In the genomic region with DNA sequence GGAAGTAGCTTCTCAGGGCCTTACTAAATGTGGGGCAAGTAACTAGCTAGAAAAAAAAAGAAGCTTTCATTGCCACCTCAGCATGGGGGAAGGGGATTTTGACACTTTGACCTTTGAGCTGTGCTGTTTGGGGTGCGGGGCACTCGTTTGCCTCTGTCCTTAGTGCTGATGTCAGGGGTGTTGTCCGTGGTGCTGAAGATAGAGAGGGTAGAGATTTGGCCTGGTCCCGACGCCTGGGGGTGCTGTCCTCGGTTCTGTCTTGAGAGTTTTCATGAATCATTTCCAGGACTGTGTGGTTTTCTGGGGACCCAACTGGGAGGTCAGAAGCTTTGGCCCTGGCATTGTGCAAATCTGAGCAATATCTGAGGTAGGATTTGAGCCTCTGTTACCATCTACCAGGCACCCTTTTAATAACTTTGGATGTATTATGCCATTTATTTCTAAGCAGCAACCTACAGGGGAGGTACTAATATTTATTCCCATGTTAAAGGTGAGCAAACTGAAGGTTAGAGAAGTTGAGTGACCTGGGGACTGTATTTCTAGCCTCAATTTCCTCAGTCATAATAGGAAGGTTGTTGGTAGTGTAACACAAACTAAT, we compare ENCODE assay signal across 9 cellular contexts.
A peak's percentile ranks its signal among the peaks of the same experiment; 100 is the strongest.
DNase-seq lines count a peak whose midpoint lies in the region; ATAC-seq and TF ChIP-seq lines count a peak whose summit lies in the region.
"Had no signal": no experiment of that assay in that cellular context is flagged by ENCODE, and none has a peak within 500 bp of the region (broad histone marks: within the 10 kb centered on the region; RNA-seq: fewer than 3 reads in every experiment).

No MANE protein-coding gene starts in this region.

- no peaks in the 10 kb centered on the region for H3K36me3 ChIP-seq in HEK293 (ENCODE audit: control insufficient read depth in 2 of 2, insufficient read depth in 1 of 2, low read length in 2 of 2)
- H3K36me3 ChIP-seq: pancreas had no signal

- no peaks in the 10 kb centered on the region for H3K9me3 Mint-ChIP-seq in progenitor cell of endocrine pancreas (ENCODE audit: low read depth)
- H3K9me3 Mint-ChIP-seq: activated B cell treated with CpG ODN at 0.5 μM for 24 hours had no signal

- ATAC-seq in GM21786 (IDR thresholded peaks at IDR 0.05; ENCODE audit: unreplicated experiment) (no peak), HG02588 (IDR thresholded peaks at IDR 0.05; ENCODE audit: unreplicated experiment) (no peak)

- H3K27ac ChIP-seq in HEK293 (ENCODE audit: extremely low read depth, low read depth, low read length) (no peak overlapping the region), coronary artery (no peak overlapping the region)
- H3K27ac ChIP-seq: pancreas had no signal

- no peaks in the 10 kb centered on the region for H3K36me3 Mint-ChIP-seq in progenitor cell of endocrine pancreas (ENCODE audit: insufficient read depth)

- no peaks in the 10 kb centered on the region for H3K4me1 ChIP-seq in HEK293 (ENCODE audit: control insufficient read depth, insufficient read depth, low read length)
- H3K4me1 ChIP-seq: pancreas had no signal

- H3K4me3 ChIP-seq in HEK293 (ENCODE audit: low read depth, low read length) (no peak overlapping the region), coronary artery (no peak overlapping the region)
- H3K4me3 ChIP-seq: pancreas had no signal

- H3K4me3 Mint-ChIP-seq in progenitor cell of endocrine pancreas (ENCODE audit: low read depth), result no peak overlapping the region
- H3K4me3 Mint-ChIP-seq: activated B cell treated with CpG ODN at 0.5 μM for 24 hours had no signal

- no peak overlapping the region for H3K27ac Mint-ChIP-seq in progenitor cell of endocrine pancreas
- H3K27ac Mint-ChIP-seq: activated B cell treated with CpG ODN at 0.5 μM for 24 hours had no signal

- H3K9me3 ChIP-seq in HEK293 (ENCODE audit: control insufficient read depth, insufficient read depth, low read depth, low read length), result no peaks in the 10 kb centered on the region
- H3K9me3 ChIP-seq: pancreas had no signal

- DNase-seq in RPMI7951 (ENCODE audit: low read depth) (peak; percentile 50), progenitor cell of endocrine pancreas (ENCODE audit: low spot score, unreplicated experiment) (peak; percentile 64), coronary artery (ENCODE audit: low spot score) (no peak)
- peak; percentile 5 for DNase-seq in central memory CD4-positive, alpha-beta T cell
- DNase-seq: activated B cell treated with CpG ODN at 0.5 μM for 24 hours, pancreas had no signal

- H3K27me3 Mint-ChIP-seq in progenitor cell of endocrine pancreas, result peaks cover 20% of the 10 kb centered on the region

- TF ChIP-seq CTCF in HEK293 (tag by site-specific recombination; IDR thresholded peaks at IDR 0.05) (0 out of 2 replicates have a peak, but pooled peaks have one; percentile 38), progenitor cell of endocrine pancreas (IDR thresholded peaks at IDR 0.05; ENCODE audit: unreplicated experiment) (peak; percentile 37), coronary artery (IDR thresholded peaks at IDR 0.05) (no peak)

- CTCF ChIA-PET in HEK293 (lab: Yijun Ruan, JAX), result interaction anchor here (0.6 kb wide), 4 partner anchors 8 to 312 kb away, joined by 3 to 4 read pairs (median 3); no protein-coding TSS in a partner anchor

- POLR2A ChIA-PET in HEK293 (lab: Yijun Ruan, JAX), result no interaction called here

- H3K4me1 Mint-ChIP-seq in progenitor cell of endocrine pancreas (ENCODE audit: low read depth), result no peaks in the 10 kb centered on the region
- H3K4me1 Mint-ChIP-seq: activated B cell treated with CpG ODN at 0.5 μM for 24 hours had no signal

TF ChIP-seq in HEK293, 187 proteins besides CTCF, POLR2A, EP300 and RAD21 (continues in another document):
- no peak for TF ChIP-seq GLI2 (tag by site-specific recombination; IDR thresholded peaks at IDR 0.05; ENCODE audit: borderline replicate concordance, low read depth)
- peak; percentile 91 for TF ChIP-seq HOXD13 (CRISPR knock-in tag; IDR thresholded peaks at IDR 0.05; ENCODE audit: borderline replicate concordance)
- no peak for TF ChIP-seq ZNF623 (tag by site-specific recombination; IDR thresholded peaks at IDR 0.05)
- no peak for TF ChIP-seq ZNF549 (tag by site-specific recombination; IDR thresholded peaks at IDR 0.05)
- TF ChIP-seq ZBTB20 (tag by site-specific recombination; IDR thresholded peaks at IDR 0.05), result no peak
- TF ChIP-seq WT1 (tag by site-specific recombination; IDR thresholded peaks at IDR 0.05), result no peak
- TF ChIP-seq, protein P1, sequence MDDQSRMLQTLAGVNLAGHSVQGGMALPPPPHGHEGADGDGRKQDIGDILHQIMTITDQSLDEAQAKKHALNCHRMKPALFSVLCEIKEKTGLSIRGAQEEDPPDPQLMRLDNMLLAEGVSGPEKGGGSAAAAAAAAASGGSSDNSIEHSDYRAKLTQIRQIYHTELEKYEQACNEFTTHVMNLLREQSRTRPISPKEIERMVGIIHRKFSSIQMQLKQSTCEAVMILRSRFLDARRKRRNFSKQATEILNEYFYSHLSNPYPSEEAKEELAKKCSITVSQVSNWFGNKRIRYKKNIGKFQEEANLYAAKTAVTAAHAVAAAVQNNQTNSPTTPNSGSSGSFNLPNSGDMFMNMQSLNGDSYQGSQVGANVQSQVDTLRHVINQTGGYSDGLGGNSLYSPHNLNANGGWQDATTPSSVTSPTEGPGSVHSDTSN (CRISPR knock-in tag; IDR thresholded peaks at IDR 0.05), result peak; percentile 84; the same call in 1 of the 2 replicates
- TF ChIP-seq ZNF302 (tag by site-specific recombination; IDR thresholded peaks at IDR 0.05; ENCODE audit: low read depth), result no peak
- TF ChIP-seq, protein P2, sequence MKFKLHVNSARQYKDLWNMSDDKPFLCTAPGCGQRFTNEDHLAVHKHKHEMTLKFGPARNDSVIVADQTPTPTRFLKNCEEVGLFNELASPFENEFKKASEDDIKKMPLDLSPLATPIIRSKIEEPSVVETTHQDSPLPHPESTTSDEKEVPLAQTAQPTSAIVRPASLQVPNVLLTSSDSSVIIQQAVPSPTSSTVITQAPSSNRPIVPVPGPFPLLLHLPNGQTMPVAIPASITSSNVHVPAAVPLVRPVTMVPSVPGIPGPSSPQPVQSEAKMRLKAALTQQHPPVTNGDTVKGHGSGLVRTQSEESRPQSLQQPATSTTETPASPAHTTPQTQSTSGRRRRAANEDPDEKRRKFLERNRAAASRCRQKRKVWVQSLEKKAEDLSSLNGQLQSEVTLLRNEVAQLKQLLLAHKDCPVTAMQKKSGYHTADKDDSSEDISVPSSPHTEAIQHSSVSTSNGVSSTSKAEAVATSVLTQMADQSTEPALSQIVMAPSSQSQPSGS (tag by site-specific recombination; IDR thresholded peaks at IDR 0.05; ENCODE audit: low read depth), result 0 out of 2 replicates have a peak, but pooled peaks have one; percentile 15
- no peak for TF ChIP-seq FEZF1 (tag by site-specific recombination; IDR thresholded peaks at IDR 0.05)
- TF ChIP-seq, protein P3, sequence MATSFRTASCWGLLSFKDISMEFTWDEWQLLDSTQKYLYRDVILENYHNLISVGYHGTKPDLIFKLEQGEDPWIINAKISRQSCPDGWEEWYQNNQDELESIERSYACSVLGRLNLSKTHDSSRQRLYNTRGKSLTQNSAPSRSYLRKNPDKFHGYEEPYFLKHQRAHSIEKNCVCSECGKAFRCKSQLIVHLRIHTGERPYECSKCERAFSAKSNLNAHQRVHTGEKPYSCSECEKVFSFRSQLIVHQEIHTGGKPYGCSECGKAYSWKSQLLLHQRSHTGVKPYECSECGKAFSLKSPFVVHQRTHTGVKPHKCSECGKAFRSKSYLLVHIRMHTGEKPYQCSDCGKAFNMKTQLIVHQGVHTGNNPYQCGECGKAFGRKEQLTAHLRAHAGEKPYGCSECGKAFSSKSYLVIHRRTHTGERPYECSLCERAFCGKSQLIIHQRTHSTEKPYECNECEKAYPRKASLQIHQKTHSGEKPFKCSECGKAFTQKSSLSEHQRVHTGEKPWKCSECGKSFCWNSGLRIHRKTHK (tag by site-specific recombination; IDR thresholded peaks at IDR 0.05), result no peak
- TF ChIP-seq, protein P4, sequence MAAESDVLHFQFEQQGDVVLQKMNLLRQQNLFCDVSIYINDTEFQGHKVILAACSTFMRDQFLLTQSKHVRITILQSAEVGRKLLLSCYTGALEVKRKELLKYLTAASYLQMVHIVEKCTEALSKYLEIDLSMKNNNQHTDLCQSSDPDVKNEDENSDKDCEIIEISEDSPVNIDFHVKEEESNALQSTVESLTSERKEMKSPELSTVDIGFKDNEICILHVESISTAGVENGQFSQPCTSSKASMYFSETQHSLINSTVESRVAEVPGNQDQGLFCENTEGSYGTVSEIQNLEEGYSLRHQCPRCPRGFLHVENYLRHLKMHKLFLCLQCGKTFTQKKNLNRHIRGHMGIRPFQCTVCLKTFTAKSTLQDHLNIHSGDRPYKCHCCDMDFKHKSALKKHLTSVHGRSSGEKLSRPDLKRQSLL (tag by site-specific recombination; IDR thresholded peaks at IDR 0.05), result no peak
- TF ChIP-seq MEIS1 (CRISPR knock-in tag; IDR thresholded peaks at IDR 0.05; ENCODE audit: borderline replicate concordance), result peak; percentile 76; the same call in 1 of the 2 replicates
- TF ChIP-seq ZNF426 (tag by site-specific recombination; IDR thresholded peaks at IDR 0.05), result no peak
- TF ChIP-seq ZNF292 (tag by site-specific recombination; IDR thresholded peaks at IDR 0.05; ENCODE audit: borderline replicate concordance, low read depth), result no peak
- TF ChIP-seq ZNF221 (tag by site-specific recombination; IDR thresholded peaks at IDR 0.05; ENCODE audit: borderline replicate concordance), result no peak
- peak; percentile 46; the same call in 1 of the 2 replicates for TF ChIP-seq BCL11A (tag by site-specific recombination; IDR thresholded peaks at IDR 0.05; ENCODE audit: low read depth)
- TF ChIP-seq YY1 (tag by site-specific recombination; IDR thresholded peaks at IDR 0.05), result no peak
- peak; percentile 86 for TF ChIP-seq HOXA7 (CRISPR knock-in tag; IDR thresholded peaks at IDR 0.05; ENCODE audit: borderline replicate concordance)
- TF ChIP-seq ZFHX2 (tag by site-specific recombination; conservative IDR thresholded peaks at IDR 0.05), result no peak
- no peak for TF ChIP-seq ZNF664 (tag by site-specific recombination; IDR thresholded peaks at IDR 0.05)
- TF ChIP-seq ZNF155 (tag by site-specific recombination; IDR thresholded peaks at IDR 0.05), result no peak
